8 cellular contexts compared by ENCODE assay signal in the genomic region with DNA sequence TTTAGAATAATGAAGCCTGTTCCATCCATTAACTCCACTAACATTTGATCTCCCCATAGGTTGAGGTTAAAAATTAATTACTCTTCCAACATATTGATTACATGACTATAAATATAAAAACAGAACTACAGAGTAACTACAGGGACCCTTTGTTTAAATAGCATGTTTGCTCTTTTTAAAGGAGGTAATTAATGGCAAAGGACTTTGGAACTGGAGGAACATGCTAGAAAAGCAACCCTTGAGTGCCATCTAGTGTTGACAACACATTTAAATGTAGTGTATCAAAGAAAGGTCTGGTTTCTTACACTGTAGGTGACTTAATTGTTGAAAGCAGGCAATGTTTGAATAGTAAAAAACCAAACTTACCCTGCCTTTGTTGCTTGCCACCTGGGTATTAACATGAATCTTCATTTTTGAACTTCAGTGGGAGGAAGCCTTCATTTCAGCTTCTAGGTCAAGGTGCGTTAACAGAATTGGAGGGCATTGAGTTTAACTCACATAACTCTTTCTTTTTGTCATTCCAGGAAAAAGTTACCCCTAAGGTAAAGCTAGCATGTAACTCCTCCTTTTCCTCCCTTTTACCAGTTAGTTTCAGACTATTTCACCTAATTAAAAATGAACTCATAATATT. TPM values are rescaled to one million over a fixed set of nuclear protein-coding genes. Genes with fewer than 3 reads are reported as not detected.
DNase-seq lines count a peak whose midpoint lies in the region; ATAC-seq, FAIRE-seq and TF ChIP-seq lines count a peak whose summit lies in the region.

No MANE protein-coding gene starts in this region.

- H3K36me3 ChIP-seq in Karpas-422 (ENCODE audit: insufficient read depth, low read length) (no peaks in the 10 kb centered on the region), HepG2 (replicated peaks in 1 of 2; ENCODE audit: control insufficient read depth in 1 of 2, insufficient read depth in 2 of 2, low read length in 2 of 2) (no peaks in the 10 kb centered on the region)

- CTCF ChIA-PET in Calu3 (lab: Charles Lee): interaction anchor here (0.7 to 1.0 kb wide), 2 partner anchors 139 to 221 kb away, joined by 3 to 5 read pairs; no protein-coding TSS in a partner anchor
- CTCF ChIA-PET in HepG2 (lab: Yijun Ruan, JAX; ENCODE audit: low intra/inter-chr PET ratio, low total read pairs): interaction anchor here (1.9 to 2.8 kb wide), 3 partner anchors 138 to 218 kb away, joined by 9 to 25 read pairs (median 15); a partner anchor contains a TSS

- no peaks in the 10 kb centered on the region for H3K79me2 ChIP-seq in Karpas-422 (ENCODE audit: low read length)
- H3K79me2 ChIP-seq in HepG2 (ENCODE audit: insufficient read depth, low read length): peaks cover 17% of the 10 kb centered on the region

- H3K4me2 ChIP-seq in Karpas-422 (ENCODE audit: low read depth, low read length, poor library complexity, severe bottlenecking): no peak overlapping the region
- peak overlapping the region; percentile 81 for H3K4me2 ChIP-seq in HepG2 (ENCODE audit: low read depth, low read length)

- DNase-seq in Calu3 (peak; percentile 57), Karpas-422 (peak; percentile 90), OCI-M1 (lab: John Stamatoyannopoulos, UW) (peak; percentile 72), dedifferentiated amniotic fluid mesenchymal stem cell (ENCODE audit: extremely low spot score) (peak; percentile 75), HepG2 (ENCODE audit: low spot score) (peak; percentile 92), type B pancreatic cell (ENCODE audit: extremely low spot score, unreplicated experiment) (no peak)

- H3K36me3 Mint-ChIP-seq in Calu3 (ENCODE audit: insufficient read depth, unreplicated experiment): peaks cover 7% of the 10 kb centered on the region
- no peaks in the 10 kb centered on the region for H3K36me3 Mint-ChIP-seq in type B pancreatic cell

- H3K9me3 ChIP-seq in Karpas-422 (ENCODE audit: low read length): no peaks in the 10 kb centered on the region
- H3K9me3 ChIP-seq in HepG2 (ENCODE audit: low read length): no peaks in the 10 kb centered on the region

- H2AFZ ChIP-seq in Karpas-422 (ENCODE audit: low read length) (no peak overlapping the region), HepG2 (ENCODE audit: low read length) (peak overlapping the region; percentile 66)

- 4% methylated on average over 1 of the region's 1 CpG for WGBS in HepG2 (ENCODE audit: low lambda C conversion rate)

- no peaks in the 10 kb centered on the region for H3K27me3 ChIP-seq in Karpas-422 (ENCODE audit: low read length)
- H3K27me3 ChIP-seq in HepG2 (ENCODE audit: control insufficient read depth in 1 of 2, insufficient read depth in 2 of 2, low read length in 2 of 2): no peaks in the 10 kb centered on the region

- peak; percentile 30 for TF ChIP-seq CTCF in Calu3 (IDR thresholded peaks at IDR 0.05; ENCODE audit: unreplicated experiment)
- peak; percentile 82 for TF ChIP-seq CTCF in HepG2 (CRISPR knock-in tag; IDR thresholded peaks at IDR 0.05)
- peak; percentile 88 for TF ChIP-seq CTCF in type B pancreatic cell (conservative IDR thresholded peaks at IDR 0.05)

- H3K4me3 Mint-ChIP-seq in Calu3 (ENCODE audit: low read depth, unreplicated experiment) (peak overlapping the region; percentile 36), type B pancreatic cell (peak overlapping the region; percentile 48)

- peak; percentile 82 for FAIRE-seq in HepG2 (lab: Jason Lieb, UNC)

- intact Hi-C loops in Calu3 (cut with micrococcal nuclease; ENCODE audit: unreplicated experiment): loop anchor here (1.0 to 10.0 kb wide), 6 partner anchors 138 to 637 kb away; a partner anchor contains a TSS
- intact Hi-C loops in HepG2 (cut with micrococcal nuclease; ENCODE audit: unreplicated experiment): loop anchor here (1.0 to 10.0 kb wide), 10 partner anchors 37 to 671 kb away; a partner anchor contains a TSS

- no peak overlapping the region for H3K9ac ChIP-seq in Karpas-422 (ENCODE audit: low read length)
- H3K9ac ChIP-seq in HepG2 (ENCODE audit: insufficient read depth, low read depth, low read length): peak overlapping the region; percentile 71

- no peak for TF ChIP-seq POLR2A in HepG2 (IDR thresholded peaks at IDR 0.05; ENCODE audit: insufficient read depth in 1 of 2, low read depth in 2 of 2, low read length in 2 of 2)

- H3K9me3 Mint-ChIP-seq in Calu3 (ENCODE audit: low read depth, unreplicated experiment): no peaks in the 10 kb centered on the region
- H3K9me3 Mint-ChIP-seq in type B pancreatic cell: no peaks in the 10 kb centered on the region

- H3K4me1 Mint-ChIP-seq in Calu3 (ENCODE audit: low read depth, unreplicated experiment): peaks cover 64% of the 10 kb centered on the region
- H3K4me1 Mint-ChIP-seq in type B pancreatic cell (ENCODE audit: unreplicated experiment): peaks cover 46% of the 10 kb centered on the region

- H3K27ac Mint-ChIP-seq in Calu3 (ENCODE audit: unreplicated experiment) (peak overlapping the region; percentile 64), type B pancreatic cell (peak overlapping the region; percentile 75)

- in situ Hi-C loops in HepG2 (cut with HindIII; ENCODE audit: extremely low pct_ligation_motif_present, low pct_unique_long_range_greater_than_20kb): loop anchor here (5.0 to 25.0 kb wide), 4 partner anchors 137 to 647 kb away; a partner anchor contains a TSS

- H3K27ac ChIP-seq in Karpas-422 (ENCODE audit: low read length): no peak overlapping the region
- peak overlapping the region; percentile 96 for H3K27ac ChIP-seq in HepG2 (ENCODE audit: extremely low read length, insufficient read depth, low read length)

- peak; percentile 76 for TF ChIP-seq RAD21 in HepG2 (CRISPR knock-in tag; IDR thresholded peaks at IDR 0.05)

- H3K27me3 Mint-ChIP-seq in Calu3 (ENCODE audit: unreplicated experiment): no peaks in the 10 kb centered on the region
- no peaks in the 10 kb centered on the region for H3K27me3 Mint-ChIP-seq in type B pancreatic cell

- no peaks in the 10 kb centered on the region for H3K9me2 ChIP-seq in Karpas-422 (replicated peaks; ENCODE audit: insufficient read depth, low read length)

- peaks cover 17% of the 10 kb centered on the region for H3K4me1 ChIP-seq in Karpas-422 (ENCODE audit: low read length)
- H3K4me1 ChIP-seq in HepG2 (ENCODE audit: insufficient read depth, low read length): peaks cover 87% of the 10 kb centered on the region

- BruUV-seq in Calu3 (replicated peaks; lab: Mats Ljungman, UMichigan) (no TSS peak), HepG2 (replicated peaks; lab: Mats Ljungman, UMichigan) (TSS peak; percentile 90)

- H4K20me1 ChIP-seq in Karpas-422 (ENCODE audit: insufficient read depth, low read depth, low read length) (no peaks in the 10 kb centered on the region), HepG2 (ENCODE audit: insufficient read depth, low read length) (no peaks in the 10 kb centered on the region)

- no peak overlapping the region for H3K4me3 ChIP-seq in Karpas-422 (ENCODE audit: low read length)
- H3K4me3 ChIP-seq in HepG2 (replicated peaks in 1 of 3; ENCODE audit: insufficient read depth in 1 of 3, low read depth in 2 of 3, low read length in 3 of 3): peak overlapping the region; percentile 21 to 64 (median 62); a peak in 5 of 6 replicates

- TF ChIP-seq EP300 in HepG2 (IDR thresholded peaks at IDR 0.05; ENCODE audit: low read depth in 2 of 2, low read length in 2 of 2): peak in 1 of 2 experiments; percentile 93; a peak in 2 of 4 replicates
- peak; percentile 54; the same call in 1 of the 2 replicates for TF ChIP-seq EP300 in HepG2 (CRISPR knock-in tag; IDR thresholded peaks at IDR 0.05; ENCODE audit: borderline replicate concordance)

- ATAC-seq in GM19328 (IDR thresholded peaks at IDR 0.05; ENCODE audit: unreplicated experiment) (peak; percentile 59), HepG2 (peak; percentile 58), GM19324 (IDR thresholded peaks at IDR 0.05; ENCODE audit: low FRiP score, unreplicated experiment) (no peak)

- POLR2A ChIA-PET in HepG2 (lab: Yijun Ruan, JAX): interaction anchor here (1.1 to 1.3 kb wide), 5 partner anchors 138 to 218 kb away, joined by 3 to 8 read pairs (median 4); a partner anchor contains a TSS

TF ChIP-seq in HepG2, 621 proteins besides CTCF, POLR2A, EP300 and RAD21 (continues in another document):
- TF ChIP-seq ZNF674 (CRISPR knock-in tag; IDR thresholded peaks at IDR 0.05; ENCODE audit: low read depth): no peak
- peak; percentile 89 for TF ChIP-seq SIX4 (CRISPR knock-in tag; IDR thresholded peaks at IDR 0.05)
- no peak for TF ChIP-seq KMT2B (CRISPR knock-in tag; IDR thresholded peaks at IDR 0.05)
- TF ChIP-seq HMG20B (CRISPR knock-in tag; conservative IDR thresholded peaks at IDR 0.05): no peak
- no peak for TF ChIP-seq TMF1 (CRISPR knock-in tag; IDR thresholded peaks at IDR 0.05; ENCODE audit: low read depth)
- no peak for TF ChIP-seq POLR2AphosphoS2 (IDR thresholded peaks at IDR 0.05; ENCODE audit: low read depth, low read length)

RNA-seq across cellular contexts. Expression of a gene that starts 52.6 kb away (rescaled TPM):
- 209 TPM in 2 replicates for total RNA-seq in Calu3 (2022)
- 38.2 and 102 TPM in 2 replicates for total RNA-seq in Karpas-422 (2014; rRNA removed; shearing (Covaris generic); ENCODE audit: low replicate concordance)
- total RNA-seq in HepG2 (2016; rRNA removed; fragmentation: Illumina TruSeq; extraction: Trizol): 199 and 286 TPM in 2 replicates
- 24.4 and 27.4 TPM in 2 replicates for total RNA-seq in HepG2 (2016; cell fraction: cytosol; rRNA removed; fragmentation: Illumina TruSeq; extraction: Trizol; ENCODE audit: low read depth)
- total RNA-seq in HepG2 (2016; cell fraction: insoluble cytoplasmic fraction; rRNA removed; fragmentation: Illumina TruSeq; extraction: Trizol): 185 and 316 TPM in 2 replicates
- total RNA-seq in HepG2 (2016; cell fraction: membrane; rRNA removed; fragmentation: Illumina TruSeq; extraction: Trizol): 84.0 and 101 TPM in 2 replicates
- 80.2 and 86.7 TPM in 2 replicates for total RNA-seq in HepG2 (2016; cell fraction: nucleus; rRNA removed; fragmentation: Illumina TruSeq; extraction: Trizol)
- polyA plus RNA-seq in HepG2 (2011; rRNA removed): 30.6 and 38.4 TPM in 2 replicates
- polyA plus RNA-seq in HepG2 (2011; cell fraction: cytosol; rRNA removed): 13.6 and 23.2 TPM in 2 replicates
- 7.4 and 12.5 TPM in 2 replicates for polyA plus RNA-seq in HepG2 (2011; cell fraction: nucleus; rRNA removed)
- polyA plus RNA-seq in HepG2 (2012): 60.2 and 71.6 TPM in 2 replicates
- polyA plus RNA-seq in HepG2 (2016; cell fraction: cytosol; fragmentation: Illumina TruSeq; extraction: Trizol; ENCODE audit: low read depth): 19.1 TPM in 2 replicates
- 177 and 188 TPM in 2 replicates for polyA plus RNA-seq in HepG2 (2016; cell fraction: insoluble cytoplasmic fraction; fragmentation: Illumina TruSeq; extraction: Trizol; ENCODE audit: low read depth)
- 37.6 and 44.7 TPM in 2 replicates for polyA plus RNA-seq in HepG2 (2016; cell fraction: membrane; fragmentation: Illumina TruSeq; extraction: Trizol; ENCODE audit: low read depth)
- polyA plus RNA-seq in HepG2 (2016; cell fraction: nucleus; fragmentation: Illumina TruSeq; extraction: Trizol; ENCODE audit: insufficient read depth, low read depth): 56.1 and 58.9 TPM in 2 replicates
- 14.8 and 29.3 TPM in 2 replicates for polyA minus RNA-seq in HepG2 (2011; rRNA and poly(A)+ RNA removed; ENCODE audit: low replicate concordance)
- 31.0 and 34.3 TPM in 2 replicates for polyA minus RNA-seq in HepG2 (2011; cell fraction: cytosol; rRNA and poly(A)+ RNA removed)
- polyA minus RNA-seq in HepG2 (2011; cell fraction: nucleus; rRNA and poly(A)+ RNA removed): 77.0 and 95.7 TPM in 2 replicates
- 167 and 182 TPM in 2 replicates for total RNA-seq in type B pancreatic cell (ENCODE audit: low replicate concordance)

Comparison
In these comparisons a context has a peak if more than half of its experiments do, and no peak if none do; other contexts are left out.
1. CTCF ChIP-seq: peak in every context shown above with its lines; median percentile 88 in type B pancreatic cell; 82 in HepG2; 30 in Calu3.